Comparison of ENCODE assay signal across 32 cellular contexts in the genomic region with DNA sequence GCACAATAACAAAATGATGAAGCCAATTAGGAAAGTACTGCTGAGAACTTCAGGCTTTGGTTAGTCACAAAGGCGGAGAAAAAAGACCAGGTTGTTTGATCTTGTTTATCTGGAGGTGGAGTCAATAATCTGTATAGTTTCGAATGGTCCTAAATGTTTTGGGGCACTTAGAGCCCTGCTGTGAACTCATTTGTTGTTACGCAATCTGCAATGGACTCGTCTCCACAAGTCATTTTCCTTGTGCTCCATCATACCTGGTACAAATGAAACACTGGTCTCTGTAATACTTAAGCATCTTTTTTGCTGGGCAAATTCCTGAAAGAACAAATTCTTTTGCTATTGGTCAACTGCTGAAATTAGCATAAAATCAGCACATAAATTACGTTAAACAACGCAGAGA.
"Had no signal": no experiment of that assay in that cellular context is flagged by ENCODE, and none has a peak within 500 bp of the region (broad histone marks: within the 10 kb centered on the region; RNA-seq: fewer than 3 reads in every experiment).

No MANE protein-coding gene starts in this region.

- H3K4me3 Mint-ChIP-seq: activated CD4-positive, alpha-beta memory T cell treated with anti-CD3 and anti-CD28 coated beads, Interleukin-2, amount 10 ng/mL, durations not matched to agents 7 days and 5 days; activated CD8-positive, alpha-beta memory T cell treated with anti-CD3 and anti-CD28 coated beads, Interleukin-2, amount 10 ng/mL, durations not matched to agents 7 days and 5 days; activated naive CD4-positive, alpha-beta T cell treated with anti-CD3 and anti-CD28 coated beads, Interleukin-2, amount 10 ng/mL, durations not matched to agents 7 days and 5 days; activated naive CD8-positive, alpha-beta T cell; activated naive CD8-positive, alpha-beta T cell treated with anti-CD3 and anti-CD28 coated beads, Interleukin-2, amount 50 U/mL, for 24 hours; brain; central memory CD8-positive, alpha-beta T cell had no signal

- FAIRE-seq: RCC 7860 had no signal

- H3K36me3 ChIP-seq: cardiac muscle cell, WERI-Rb-1 had no signal

- H3K27ac Mint-ChIP-seq: activated CD4-positive, alpha-beta memory T cell treated with anti-CD3 and anti-CD28 coated beads, Interleukin-2, amount 10 ng/mL, durations not matched to agents 7 days and 5 days; activated CD8-positive, alpha-beta memory T cell treated with anti-CD3 and anti-CD28 coated beads, Interleukin-2, amount 10 ng/mL, durations not matched to agents 7 days and 5 days; activated naive CD4-positive, alpha-beta T cell treated with anti-CD3 and anti-CD28 coated beads, Interleukin-2, amount 10 ng/mL, durations not matched to agents 7 days and 5 days; activated naive CD8-positive, alpha-beta T cell; activated naive CD8-positive, alpha-beta T cell treated with anti-CD3 and anti-CD28 coated beads, Interleukin-2, amount 50 U/mL, for 24 hours; brain had no signal

- H3K36me3 Mint-ChIP-seq: activated CD8-positive, alpha-beta memory T cell treated with anti-CD3 and anti-CD28 coated beads, Interleukin-2, amount 10 ng/mL, durations not matched to agents 7 days and 5 days; activated naive CD4-positive, alpha-beta T cell treated with anti-CD3 and anti-CD28 coated beads, Interleukin-2, amount 10 ng/mL, durations not matched to agents 7 days and 5 days; activated naive CD8-positive, alpha-beta T cell; brain had no signal

- H3K4me2 ChIP-seq: PC-9 had no signal

- H3K4me3 ChIP-seq: cardiac muscle cell, PC-9 had no signal

- ATAC-seq: activated CD8-positive, alpha-beta memory T cell treated with anti-CD3 and anti-CD28 coated beads, Interleukin-2, amount 10 ng/mL, durations not matched to agents 7 days and 5 days; activated naive CD8-positive, alpha-beta T cell treated with anti-CD3 and anti-CD28 coated beads, Interleukin-2, amount 50 U/mL, for 24 hours had no signal

- H3K27me3 ChIP-seq: cardiac muscle cell had no signal

- H2AFZ ChIP-seq: PC-9 had no signal

- DNase-seq: activated CD4-positive, alpha-beta memory T cell treated with anti-CD3 and anti-CD28 coated beads, Interleukin-2, amount 10 ng/mL, durations not matched to agents 7 days and 5 days; activated CD4-positive, alpha-beta T cell treated with anti-CD3 and anti-CD28 coated beads for 1 hour; activated CD4-positive, alpha-beta T cell treated with anti-CD3 and anti-CD28 coated beads for 48 hours; activated CD4-positive, CD25-positive, alpha-beta regulatory T cell; activated CD8-positive, alpha-beta memory T cell treated with anti-CD3 and anti-CD28 coated beads for 24 hours; activated CD8-positive, alpha-beta memory T cell treated with anti-CD3 and anti-CD28 coated beads, Interleukin-2, amount 10 ng/mL, durations not matched to agents 7 days and 5 days; activated CD8-positive, alpha-beta memory T cell treated with anti-CD3 and anti-CD28 coated beads, Interleukin-2, amount 50 U/mL, for 48 hours; activated effector memory CD4-positive, alpha-beta T cell treated with Interleukin-2 at 50 U/mL for 16 hours; activated naive CD4-positive, alpha-beta T cell treated with anti-CD3 and anti-CD28 coated beads, Interleukin-2, amount 10 ng/mL, durations not matched to agents 7 days and 5 days; activated naive CD8-positive, alpha-beta T cell treated with anti-CD3 and anti-CD28 coated beads, Interleukin-2, amount 50 U/mL, for 24 hours; activated T-cell treated with anti-CD3 and anti-CD28 coated beads, Interleukin-2, amount 50 U/mL, for 48 hours; anterior cingulate cortex; NCI-H1105 treated with DMSO at 0.1 percent for 48 hours; NCI-H1436; NCI-H1694; NCI-H1930; NCI-H2171; NCI-H510A; NCI-H526; NCI-H748 treated with DMSO at 0.1 percent for 48 hours; NK-92 treated with Interleukin-12 subunit alpha and Interleukin-12 subunit beta, amount 100 ng/mL, for 24 hours; PC-9; Right ventricle myocardium superior; SW 1271; T-helper 1 cell; T1000; WERI-Rb-1 had no signal

- H3K4me1 Mint-ChIP-seq: activated CD4-positive, alpha-beta memory T cell treated with anti-CD3 and anti-CD28 coated beads, Interleukin-2, amount 10 ng/mL, durations not matched to agents 7 days and 5 days; activated CD8-positive, alpha-beta memory T cell treated with anti-CD3 and anti-CD28 coated beads, Interleukin-2, amount 10 ng/mL, durations not matched to agents 7 days and 5 days; activated naive CD4-positive, alpha-beta T cell treated with anti-CD3 and anti-CD28 coated beads, Interleukin-2, amount 10 ng/mL, durations not matched to agents 7 days and 5 days; brain; central memory CD8-positive, alpha-beta T cell had no signal

- H3K27ac ChIP-seq: cardiac muscle cell, PC-9, WERI-Rb-1 had no signal
